In genomic region chr9:96048116-96048953, GRCh38 we compare ENCODE assay signal across 1 cellular context.
TF ChIP-seq lines count a peak whose summit lies in the region.

No MANE protein-coding gene starts in this region.

TF ChIP-seq in HepG2, 621 proteins besides CTCF, POLR2A, EP300 and RAD21 (continued from another document):
- no peak for TF ChIP-seq MAFK (conservative IDR thresholded peaks at IDR 0.05 in 1 of 2, IDR thresholded peaks at IDR 0.05 in 1 of 2; ENCODE audit: low read length in 2 of 2)
- no peak for TF ChIP-seq MIER2 (CRISPR knock-in tag; IDR thresholded peaks at IDR 0.05)
- no peak for TF ChIP-seq MAX (IDR thresholded peaks at IDR 0.05)
- no peak for TF ChIP-seq ZBTB21 (CRISPR knock-in tag; IDR thresholded peaks at IDR 0.05)
- TF ChIP-seq ZNF101 (CRISPR knock-in tag; IDR thresholded peaks at IDR 0.05; ENCODE audit: borderline replicate concordance, low read depth): no peak
- TF ChIP-seq SALL1 (CRISPR knock-in tag; IDR thresholded peaks at IDR 0.05): peak; percentile 30; the same call in 1 of the 2 replicates
- no peak for TF ChIP-seq RORA (CRISPR knock-in tag; IDR thresholded peaks at IDR 0.05)
- TF ChIP-seq GATAD1 (CRISPR knock-in tag; IDR thresholded peaks at IDR 0.05): no peak
- no peak for TF ChIP-seq ZNF598 (CRISPR knock-in tag; IDR thresholded peaks at IDR 0.05; ENCODE audit: borderline replicate concordance)
- TF ChIP-seq RARG (CRISPR knock-in tag; IDR thresholded peaks at IDR 0.05; ENCODE audit: low read depth): no peak
- TF ChIP-seq ZGPAT (CRISPR knock-in tag; IDR thresholded peaks at IDR 0.05): no peak
- no peak for TF ChIP-seq NONO (IDR thresholded peaks at IDR 0.05)
- TF ChIP-seq NONO (CRISPR knock-in tag; conservative IDR thresholded peaks at IDR 0.05): no peak
- TF ChIP-seq USF2 (IDR thresholded peaks at IDR 0.05; ENCODE audit: low read depth, low read length): no peak
- TF ChIP-seq USF2 (CRISPR knock-in tag; IDR thresholded peaks at IDR 0.05; ENCODE audit: borderline replicate concordance): no peak
- no peak for TF ChIP-seq SMC3 (IDR thresholded peaks at IDR 0.05; ENCODE audit: low read length)
- 0 out of 2 replicates have a peak, but pooled peaks have one; percentile 21 for TF ChIP-seq CBX2 (IDR thresholded peaks at IDR 0.05; ENCODE audit: low read depth, low read length)
- TF ChIP-seq CBX2 (CRISPR knock-in tag; IDR thresholded peaks at IDR 0.05; ENCODE audit: low read depth): no peak
- peak; percentile 50 for TF ChIP-seq ZNF687 (CRISPR knock-in tag; IDR thresholded peaks at IDR 0.05)
- TF ChIP-seq DPF2 (CRISPR knock-in tag; IDR thresholded peaks at IDR 0.05; ENCODE audit: borderline replicate concordance, low read depth): no peak
- TF ChIP-seq KDM5B (CRISPR knock-in tag; IDR thresholded peaks at IDR 0.05; ENCODE audit: borderline replicate concordance): no peak
- TF ChIP-seq SP1 (IDR thresholded peaks at IDR 0.05): no peak
- no peak for TF ChIP-seq SP1 (CRISPR knock-in tag; IDR thresholded peaks at IDR 0.05)
- no peak for TF ChIP-seq CREBL2 (CRISPR knock-in tag; IDR thresholded peaks at IDR 0.05; ENCODE audit: borderline replicate concordance)
- peak; percentile 24 for TF ChIP-seq HNRNPK (IDR thresholded peaks at IDR 0.05; ENCODE audit: low read depth, low read length, poor library complexity, severe bottlenecking)
- TF ChIP-seq GABPB1 (CRISPR knock-in tag; IDR thresholded peaks at IDR 0.05): peak; percentile 16; the same call in 1 of the 2 replicates
- TF ChIP-seq MTERF4 (CRISPR knock-in tag; IDR thresholded peaks at IDR 0.05): no peak
